Comparison of ENCODE assay signal across 31 cellular contexts in the genomic region with DNA sequence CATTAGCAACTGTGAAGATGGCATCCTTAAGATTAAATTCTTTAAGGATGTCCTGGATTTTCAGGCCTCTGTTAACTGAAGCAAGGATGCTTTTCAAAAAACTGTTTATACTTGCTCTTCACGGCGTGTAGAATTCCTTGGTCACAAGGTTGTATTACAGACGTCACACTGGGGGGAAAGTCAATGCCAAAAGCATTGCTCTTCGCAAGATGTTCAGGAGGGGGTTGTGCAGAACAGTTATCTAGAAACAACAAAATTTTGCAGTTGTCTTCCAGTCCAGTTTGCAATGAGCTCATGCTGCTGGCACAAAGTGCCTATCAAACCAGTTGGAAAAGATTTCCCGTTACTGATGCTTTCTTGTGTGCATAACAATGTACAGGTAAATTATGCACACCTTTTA.
"Had no signal": no experiment of that assay in that cellular context is flagged by ENCODE, and none has a peak within 500 bp of the region (broad histone marks: within the 10 kb centered on the region; RNA-seq: fewer than 3 reads in every experiment).

No MANE protein-coding gene starts in this region.

- H3K27me3 ChIP-seq: adrenal gland, ascending aorta, body of pancreas, brain microvascular endothelial cell, breast epithelium, cardiac muscle cell had no signal

- H3K36me3 ChIP-seq: adrenal gland, ascending aorta, brain microvascular endothelial cell, breast epithelium, cardiac muscle cell had no signal

- DNase-seq: activated effector memory CD4-positive, alpha-beta T cell treated with anti-CD3 and anti-CD28 coated beads, Interleukin-2, amount 50 U/mL, for 16 hours; activated effector memory CD4-positive, alpha-beta T cell treated with Interleukin-2 at 50 U/mL for 16 hours; activated gamma-delta T cell; activated gamma-delta T cell treated with Interleukin-2 at 50 U/mL for 16 hours; activated naive CD4-positive, alpha-beta T cell; activated naive CD4-positive, alpha-beta T cell treated with anti-CD3 and anti-CD28 coated beads for 36 hours; activated naive CD4-positive, alpha-beta T cell treated with anti-CD3 and anti-CD28 coated beads, Interleukin-2, amount 10 ng/mL, durations not matched to agents 7 days and 5 days; activated naive CD4-positive, alpha-beta T cell treated with anti-CD3 and anti-CD28 coated beads, Interleukin-2, amount 50 U/mL, for 16 hours; activated naive CD4-positive, alpha-beta T cell treated with Interleukin-2 at 50 U/mL for 16 hours; activated naive CD8-positive, alpha-beta T cell treated with anti-CD3 and anti-CD28 coated beads for 36 hours; activated naive CD8-positive, alpha-beta T cell treated with anti-CD3 and anti-CD28 coated beads, Interleukin-2, amount 10 ng/mL, durations not matched to agents 7 days and 5 days; activated naive CD8-positive, alpha-beta T cell treated with anti-CD3 and anti-CD28 coated beads, Interleukin-2, amount 50 U/mL, for 24 hours; activated T-cell treated with anti-CD3 and anti-CD28 coated beads, Interleukin-2, amount 50 U/mL, for 1 hour; activated T-cell treated with anti-CD3 and anti-CD28 coated beads, Interleukin-2, amount 50 U/mL, for 24 hours; activated T-cell treated with anti-CD3 and anti-CD28 coated beads, Interleukin-2, amount 50 U/mL, for 4 hours; activated T-cell treated with anti-CD3 and anti-CD28 coated beads, Interleukin-2, amount 50 U/mL, for 48 hours; activated T-cell treated with anti-CD3 and anti-CD28 coated beads, Interleukin-2, amount 50 U/mL, for 72 hours; adrenal gland; amniotic stem cell; amygdala; anterior cingulate cortex; aorta; body of pancreas; brain microvascular endothelial cell; caudate nucleus; central memory CD4-positive, alpha-beta T cell; cerebellar nuclear complex had no signal

- H3K27ac ChIP-seq: adrenal gland, ascending aorta, body of pancreas, brain microvascular endothelial cell, breast epithelium, cardiac muscle cell had no signal

- H3K9me3 ChIP-seq: adrenal gland, ascending aorta, body of pancreas, breast epithelium had no signal

- FAIRE-seq: bronchial epithelial cell had no signal

- H3K4me3 ChIP-seq: adrenal gland, ascending aorta, body of pancreas, breast epithelium, cardiac muscle cell had no signal

- H3K4me1 ChIP-seq: adrenal gland, ascending aorta, body of pancreas, breast epithelium had no signal
